ENCODE assay signal across 8 cellular contexts in the genomic region with DNA sequence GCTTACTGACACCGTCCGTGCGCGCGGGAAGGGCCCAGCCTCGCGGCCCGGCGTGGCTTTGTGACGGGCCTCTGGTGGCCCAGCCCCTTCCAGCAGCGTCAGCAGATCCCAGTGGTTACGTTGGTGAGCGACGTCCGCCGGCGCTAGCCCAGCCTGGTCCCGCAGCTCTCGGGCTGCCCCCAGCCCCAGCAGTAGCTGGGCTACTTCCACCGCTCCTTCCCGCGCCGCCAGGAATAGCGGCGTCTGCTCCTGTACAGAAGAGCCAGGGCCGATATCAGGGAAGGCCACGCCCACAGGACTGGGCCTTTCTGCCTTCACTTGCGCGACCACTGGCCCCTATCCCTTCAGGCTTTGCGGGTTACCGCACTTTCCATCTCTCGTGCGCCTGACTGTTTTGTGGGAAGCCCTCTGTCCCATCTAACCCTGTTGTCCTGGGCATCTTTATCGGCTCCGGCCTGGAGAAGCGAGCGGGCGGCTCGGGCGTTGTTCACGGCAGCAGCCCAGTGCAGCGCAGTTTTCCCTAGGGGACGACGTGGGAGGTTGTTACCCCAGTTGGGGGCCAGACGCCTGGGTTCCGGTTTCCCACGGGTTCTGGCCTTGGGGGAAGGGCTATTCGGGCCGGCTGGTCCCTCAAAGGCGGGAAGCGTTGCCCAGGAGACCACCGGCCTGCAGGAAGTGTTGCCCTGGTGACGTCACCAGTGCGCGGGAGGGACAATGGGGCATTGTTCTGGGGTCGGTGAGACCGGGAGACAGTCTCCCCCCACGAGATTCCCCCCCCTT. TPM values are rescaled to one million over a fixed set of nuclear protein-coding genes. Genes with fewer than 3 reads are reported as not detected.
DNase-seq lines count a peak whose midpoint lies in the region; ATAC-seq, FAIRE-seq and TF ChIP-seq lines count a peak whose summit lies in the region.

No MANE protein-coding gene starts in this region.

- H3K4me2 ChIP-seq in OCI-LY7 (ENCODE audit: low read length): peak overlapping the region; percentile 74

- no peaks in the 10 kb centered on the region for H3K27me3 ChIP-seq in testis

- TF ChIP-seq POLR2A in testis (IDR thresholded peaks at IDR 0.05): peak; percentile 98

- H3K4me3 ChIP-seq in OCI-LY7 (ENCODE audit: low read depth, low read length, poor library complexity, severe bottlenecking) (peak overlapping the region; percentile 79), fibroblast of villous mesenchyme (ENCODE audit: low read depth, low read length) (peak overlapping the region; percentile 96), testis (peak overlapping the region; percentile 87 to 99)

- H3K4me3 Mint-ChIP-seq in natural killer cell treated with Interleukin-12 subunit alpha and Interleukin-12 subunit beta and Interleukin-15 and Interleukin-18, amount 100 ng/mL, for 72 hours: peak overlapping the region; percentile 91

- no peaks in the 10 kb centered on the region for H3K9me3 Mint-ChIP-seq in natural killer cell treated with Interleukin-12 subunit alpha and Interleukin-12 subunit beta and Interleukin-15 and Interleukin-18, amount 100 ng/mL, for 72 hours

- H3K4me1 ChIP-seq in OCI-LY7 (ENCODE audit: insufficient read depth, low read length, poor library complexity, severe bottlenecking): peaks cover 47% of the 10 kb centered on the region
- peaks cover 23% of the 10 kb centered on the region for H3K4me1 ChIP-seq in testis

- peak overlapping the region; percentile 96 to 98 for H3K27ac Mint-ChIP-seq in natural killer cell treated with Interleukin-12 subunit alpha and Interleukin-12 subunit beta and Interleukin-15 and Interleukin-18, amount 100 ng/mL, for 72 hours

- CTCF ChIA-PET in OCI-LY7 (lab: Charles Lee; ENCODE audit: unreplicated experiment): interaction anchor here (0.6 kb wide), 2 partner anchors 86 to 651 kb away, joined by 7 to 15 read pairs; no protein-coding TSS in a partner anchor

- H3K9me2 ChIP-seq in OCI-LY7 (ENCODE audit: insufficient read depth, low read length): no peaks in the 10 kb centered on the region

- WGBS in testis, 2 donors: 0% methylated on average over 15 to 57 of the region's 58 CpGs

- peak; percentile 76 for DNase-seq in DMS153 (lab: John Stamatoyannopoulos, UW)
- DNase-seq in HTR-8/SVneo (ENCODE audit: insufficient read length, low spot score): peak; percentile 83
- peak; percentile 73 for DNase-seq in OCI-LY7 (ENCODE audit: low spot score)
- DNase-seq in activated effector memory CD4-positive, alpha-beta T cell treated with Interleukin-2 at 50 U/mL for 16 hours: peak; percentile 35
- peak; percentile 87 for DNase-seq in fibroblast of villous mesenchyme (ENCODE audit: low read depth)
- DNase-seq in natural killer cell treated with Interleukin-12 subunit alpha and Interleukin-12 subunit beta and Interleukin-15 and Interleukin-18, amount 100 ng/mL, for 72 hours (ENCODE audit: low spot score): peak; percentile 85
- peak; percentile 97 for DNase-seq in testis

- H3K9me3 ChIP-seq in OCI-LY7 (ENCODE audit: low read length) (no peaks in the 10 kb centered on the region), testis (no peaks in the 10 kb centered on the region)

- peak; percentile 85 for FAIRE-seq in HTR-8/SVneo (lab: Jason Lieb, UNC)

- POLR2A ChIA-PET in OCI-LY7 (lab: Charles Lee): interaction anchor here (0.7 to 1.2 kb wide), 3 partner anchors 17 to 49 kb away, joined by 3 to 5 read pairs (median 5); no protein-coding TSS in a partner anchor

- peaks cover 16% of the 10 kb centered on the region; the same call in 1 of the 2 replicates for H3K79me2 ChIP-seq in OCI-LY7 (ENCODE audit: insufficient read depth, low read depth, low read length)

- intact Hi-C loops in OCI-LY7 (cut with micrococcal nuclease; ENCODE audit: unreplicated experiment): loop anchor here (1.0 to 2.0 kb wide), 6 partner anchors 18 to 298 kb away; partner anchors contain the start of genes NOTCH4, PPT2 and RNF5
- intact Hi-C loops in testis (cut with DNase I; ENCODE audit: low total_unique reads): no loop called here

- H3K4me1 Mint-ChIP-seq in natural killer cell treated with Interleukin-12 subunit alpha and Interleukin-12 subunit beta and Interleukin-15 and Interleukin-18, amount 100 ng/mL, for 72 hours (ENCODE audit: low read depth in 2 of 2): peaks cover 44 to 46% of the 10 kb centered on the region in 2 donors

- BruUV-seq in OCI-LY7 (replicated peaks; lab: Mats Ljungman, UMichigan): TSS peak; percentile 92

- peak overlapping the region; percentile 59; the same call in 1 of the 2 replicates for H2AFZ ChIP-seq in OCI-LY7 (ENCODE audit: low read length)

- H4K20me1 ChIP-seq in OCI-LY7 (ENCODE audit: insufficient read depth, low read length): no peaks in the 10 kb centered on the region

- H3K27ac ChIP-seq in OCI-LY7 (ENCODE audit: low read depth, low read length, poor library complexity, severe bottlenecking) (peak overlapping the region; percentile 72), testis (peak overlapping the region; percentile 100)

- no peaks in the 10 kb centered on the region for H3K36me3 Mint-ChIP-seq in natural killer cell treated with Interleukin-12 subunit alpha and Interleukin-12 subunit beta and Interleukin-15 and Interleukin-18, amount 100 ng/mL, for 72 hours

- peak; percentile 72 for ATAC-seq in GM21367 (IDR thresholded peaks at IDR 0.05; ENCODE audit: unreplicated experiment)
- ATAC-seq in natural killer cell treated with Interleukin-12 subunit alpha and Interleukin-12 subunit beta and Interleukin-15 and Interleukin-18, amount 100 ng/mL, for 72 hours: peak; percentile 0 to 2

- H3K27me3 Mint-ChIP-seq in natural killer cell treated with Interleukin-12 subunit alpha and Interleukin-12 subunit beta and Interleukin-15 and Interleukin-18, amount 100 ng/mL, for 72 hours: no peaks in the 10 kb centered on the region

- no peaks in the 10 kb centered on the region for H3K36me3 ChIP-seq in OCI-LY7 (ENCODE audit: insufficient read depth, low read length)
- H3K36me3 ChIP-seq in testis (ENCODE audit: low read depth, missing control alignments): no peaks in the 10 kb centered on the region

- TF ChIP-seq CTCF in OCI-LY7 (conservative IDR thresholded peaks at IDR 0.05; ENCODE audit: low read length) (no peak), fibroblast of villous mesenchyme (IDR thresholded peaks at IDR 0.05; ENCODE audit: insufficient read depth, low read depth, low read length) (no peak), testis (IDR thresholded peaks at IDR 0.05) (no peak)

RNA-seq across cellular contexts. Expression of gene GPSM3, which starts 3.6 kb away (rescaled TPM):
- 94.4 and 101 TPM in 2 replicates for total RNA-seq in OCI-LY7 (2014; rRNA removed; shearing (Covaris generic))
- total RNA-seq in OCI-LY7 (2022) (99.9 and 100 TPM in 2 replicates), fibroblast of villous mesenchyme (2.6 and 4.8 TPM in 2 replicates), testis (1 to 10 TPM; 5.4 to 7.7 TPM)
- total RNA-seq in natural killer cell treated with Interleukin-12 subunit alpha and Interleukin-12 subunit beta and Interleukin-15 and Interleukin-18, amount 100 ng/mL, for 72 hours: 100 to 1,000 TPM; 131 to 143 TPM
- 11.3 TPM for polyA plus RNA-seq in testis (ENCODE audit: insufficient read depth, low read depth, low replicate concordance)

RNA-seq across cellular contexts. Expression of gene PBX2, which starts 6.1 kb away (rescaled TPM):
- 23.1 and 23.7 TPM in 2 replicates for total RNA-seq in OCI-LY7 (2014; rRNA removed; shearing (Covaris generic))
- total RNA-seq in OCI-LY7 (2022) (77.3 and 80.5 TPM in 2 replicates), fibroblast of villous mesenchyme (29.0 and 35.4 TPM in 2 replicates), testis (100 to 1,000 TPM in 1 of 2 donors, 10 to 100 TPM in 1; 97.9 to 111 TPM)
- total RNA-seq in natural killer cell treated with Interleukin-12 subunit alpha and Interleukin-12 subunit beta and Interleukin-15 and Interleukin-18, amount 100 ng/mL, for 72 hours: 10 to 100 TPM; 64.1 to 89.4 TPM
- 65.0 TPM for polyA plus RNA-seq in testis (ENCODE audit: insufficient read depth, low read depth, low replicate concordance)

RNA-seq across cellular contexts. Expression of gene AGER, which starts 12.0 kb away (rescaled TPM):
- total RNA-seq in OCI-LY7 (2014; rRNA removed; shearing (Covaris generic)): 6.6 and 6.7 TPM in 2 replicates
- total RNA-seq in OCI-LY7 (2022) (26.9 and 29.9 TPM in 2 replicates), fibroblast of villous mesenchyme (0.32 and 0.86 TPM in 2 replicates), testis (1 to 10 TPM; 5.8 to 8.6 TPM)
- total RNA-seq in natural killer cell treated with Interleukin-12 subunit alpha and Interleukin-12 subunit beta and Interleukin-15 and Interleukin-18, amount 100 ng/mL, for 72 hours: 10 to 100 TPM; 15.0 to 29.7 TPM
- polyA plus RNA-seq in testis (ENCODE audit: insufficient read depth, low read depth, low replicate concordance): 7.8 TPM

RNA-seq across cellular contexts. Expression of gene RNF5, which starts 17.9 kb away (rescaled TPM):
- total RNA-seq in OCI-LY7 (2014; rRNA removed; shearing (Covaris generic)): 51.3 and 59.9 TPM in 2 replicates
- 50.6 and 56.1 TPM in 2 replicates for total RNA-seq in OCI-LY7 (2022)
- 22.5 and 37.6 TPM in 2 replicates for total RNA-seq in fibroblast of villous mesenchyme
- 10 to 100 TPM; 41.0 to 53.3 TPM for total RNA-seq in natural killer cell treated with Interleukin-12 subunit alpha and Interleukin-12 subunit beta and Interleukin-15 and Interleukin-18, amount 100 ng/mL, for 72 hours
- 10 to 100 TPM; 76.1 to 79.0 TPM for total RNA-seq in testis
- 67.1 TPM for polyA plus RNA-seq in testis (ENCODE audit: insufficient read depth, low read depth, low replicate concordance)

RNA-seq across cellular contexts. Expression of gene AGPAT1, which starts 20.2 kb away (rescaled TPM):
- 18.0 and 24.5 TPM in 2 replicates for total RNA-seq in OCI-LY7 (2014; rRNA removed; shearing (Covaris generic))
- total RNA-seq in OCI-LY7 (2022) (28.1 and 30.1 TPM in 2 replicates), fibroblast of villous mesenchyme (21.9 and 30.2 TPM in 2 replicates), testis (100 to 1,000 TPM; 107 to 115 TPM)
- total RNA-seq in natural killer cell treated with Interleukin-12 subunit alpha and Interleukin-12 subunit beta and Interleukin-15 and Interleukin-18, amount 100 ng/mL, for 72 hours: 10 to 100 TPM; 39.2 to 43.0 TPM
- 158 TPM for polyA plus RNA-seq in testis (ENCODE audit: insufficient read depth, low read depth, low replicate concordance)

Comparison
In these comparisons a context has a peak if more than half of its experiments do, and no peak if none do; other contexts are left out.
1. Peak in every context shown above with its lines: DNase-seq, ATAC-seq, H3K4me3 ChIP-seq and H3K27ac ChIP-seq.
2. DNase-seq: peak in every context shown above with its lines; median percentile 97 in testis; 87 in fibroblast of villous mesenchyme; 85 in natural killer cell treated with Interleukin-12 subunit alpha and Interleukin-12 subunit beta and Interleukin-15 and Interleukin-18, amount 100 ng/mL, for 72 hours; 83 in HTR-8/SVneo; 76 in DMS153; 73 in OCI-LY7; 35 in activated effector memory CD4-positive, alpha-beta T cell treated with Interleukin-2 at 50 U/mL for 16 hours.
3. RNA of gene GPSM3, which starts 3.6 kb away (total RNA-seq): 131 to 143 TPM in natural killer cell treated with Interleukin-12 subunit alpha and Interleukin-12 subunit beta and Interleukin-15 and Interleukin-18, amount 100 ng/mL, for 72 hours and 94.4 to 101 TPM in OCI-LY7; 5.4 to 7.7 TPM in testis and 2.6 to 4.8 TPM in fibroblast of villous mesenchyme; every median in the first group is over 10 times any median in the second.